In genomic region chr16:49821614-49822282, GRCh38 we compare ENCODE assay signal across 29 cellular contexts. TPM values are rescaled to one million over a fixed set of nuclear protein-coding genes. Genes with fewer than 3 reads are reported as not detected.
DNase-seq lines count a peak whose midpoint lies in the region; ATAC-seq, FAIRE-seq and TF ChIP-seq lines count a peak whose summit lies in the region.
"Had no signal": no experiment of that assay in that cellular context is flagged by ENCODE, and none has a peak within 500 bp of the region (broad histone marks: within the 10 kb centered on the region; RNA-seq: fewer than 3 reads in every experiment).

No MANE protein-coding gene starts in this region.

- ATAC-seq in GM23338, result peak; percentile 81
- ATAC-seq in psoas muscle, result no peak
- ATAC-seq: A549; activated T-helper 17 cell treated with anti-CD3 and anti-CD28 coated beads, Interleukin-2, amount 50 U/mL, for 72 hours; HepG2 had no signal

- no peaks in the 10 kb centered on the region for H3F3A ChIP-seq in GM23338 (replicated peaks; ENCODE audit: low read depth)

- H3K9me3 Mint-ChIP-seq in GM23338 (no peaks in the 10 kb centered on the region), Calu3 (ENCODE audit: low read depth, unreplicated experiment) (no peaks in the 10 kb centered on the region)
- H3K9me3 Mint-ChIP-seq: activated B cell treated with CpG ODN at 0.5 μM for 24 hours; activated T-helper 17 cell treated with anti-CD3 and anti-CD28 coated beads, Interleukin-2, amount 50 U/mL, for 72 hours had no signal

- H3K4me1 Mint-ChIP-seq in GM23338 (peaks cover 61% of the 10 kb centered on the region), Calu3 (ENCODE audit: low read depth, unreplicated experiment) (no peaks in the 10 kb centered on the region)
- H3K4me1 Mint-ChIP-seq: activated B cell treated with CpG ODN at 0.5 μM for 24 hours; activated T-helper 17 cell treated with anti-CD3 and anti-CD28 coated beads, Interleukin-2, amount 50 U/mL, for 72 hours had no signal

- peak overlapping the region; percentile 64; the same call in 1 of the 2 replicates for H3K4me2 ChIP-seq in GM23338
- H3K4me2 ChIP-seq: A549, hepatocyte had no signal

- H3K36me3 Mint-ChIP-seq in GM23338 (ENCODE audit: low read depth) (peaks cover 14% of the 10 kb centered on the region), Calu3 (ENCODE audit: insufficient read depth, unreplicated experiment) (no peaks in the 10 kb centered on the region)
- H3K36me3 Mint-ChIP-seq: activated naive CD8-positive, alpha-beta T cell had no signal

- H3K27me3 Mint-ChIP-seq in GM23338 (ENCODE audit: insufficient read depth, low read depth, poor library complexity) (peaks cover 10% of the 10 kb centered on the region), Calu3 (ENCODE audit: unreplicated experiment) (peaks cover 73% of the 10 kb centered on the region)
- H3K27me3 Mint-ChIP-seq: activated B cell treated with CpG ODN at 0.5 μM for 24 hours; activated naive CD8-positive, alpha-beta T cell had no signal

- no peak overlapping the region for H2AFZ ChIP-seq in GM23338
- H2AFZ ChIP-seq: hepatocyte had no signal

- H3K4me3 Mint-ChIP-seq in GM23338, result no peak overlapping the region; the same call in 2 of the 3 replicates
- no peak overlapping the region for H3K4me3 Mint-ChIP-seq in Calu3 (ENCODE audit: low read depth, unreplicated experiment)
- H3K4me3 Mint-ChIP-seq: activated B cell treated with CpG ODN at 0.5 μM for 24 hours; activated naive CD8-positive, alpha-beta T cell; activated T-helper 17 cell treated with anti-CD3 and anti-CD28 coated beads, Interleukin-2, amount 50 U/mL, for 72 hours had no signal

- H3K27ac Mint-ChIP-seq in GM23338 (peak overlapping the region; percentile 84; the same call in 1 of the 2 replicates), Calu3 (ENCODE audit: unreplicated experiment) (no peak overlapping the region)
- H3K27ac Mint-ChIP-seq: activated B cell treated with CpG ODN at 0.5 μM for 24 hours; activated naive CD8-positive, alpha-beta T cell; activated T-helper 17 cell treated with anti-CD3 and anti-CD28 coated beads, Interleukin-2, amount 50 U/mL, for 72 hours had no signal

- TF ChIP-seq CTCF in GM23338 (conservative IDR thresholded peaks at IDR 0.05; ENCODE audit: low read depth in 2 of 2), result no peak
- no peak for TF ChIP-seq CTCF in kidney (IDR thresholded peaks at IDR 0.05; ENCODE audit: borderline replicate concordance, extremely low read depth, insufficient read depth)
- TF ChIP-seq CTCF in psoas muscle (IDR thresholded peaks at IDR 0.05), result no peak
- TF ChIP-seq CTCF in Calu3 (IDR thresholded peaks at IDR 0.05; ENCODE audit: unreplicated experiment), result no peak

- no peaks in the 10 kb centered on the region for H3K27me3 ChIP-seq in GM23338 (ENCODE audit: insufficient read depth)
- H3K27me3 ChIP-seq in psoas muscle (ENCODE audit: insufficient read depth in 3 of 3, low read length in 2 of 3), result no peaks in the 10 kb centered on the region
- H3K27me3 ChIP-seq: ascending aorta, BE2C, hepatocyte had no signal

- WGBS in psoas muscle, 3 donors, result 57 to 69% (median 57%) methylated on average over 13 of the region's 13 CpGs

- no peaks in the 10 kb centered on the region for H3K9me3 ChIP-seq in kidney (ENCODE audit: control insufficient read depth in 1 of 2, low read length in 2 of 2)
- no peaks in the 10 kb centered on the region for H3K9me3 ChIP-seq in psoas muscle
- H3K9me3 ChIP-seq: A549, ascending aorta, BE2C had no signal

- no peaks in the 10 kb centered on the region for H3K9me2 ChIP-seq in GM23338 (ENCODE audit: insufficient read depth)

- no TSS peak for BruUV-seq in Calu3 (replicated peaks; lab: Mats Ljungman, UMichigan)

- intact Hi-C loops in kidney (cut with DNase I) (no loop called here), psoas muscle (cut with DNase I) (no loop called here), Calu3 (cut with micrococcal nuclease; ENCODE audit: unreplicated experiment) (no loop called here)

- H4K20me1 ChIP-seq in GM23338 (replicated peaks; ENCODE audit: insufficient read depth), result peaks cover 10% of the 10 kb centered on the region; the same call in 1 of the 2 replicates

- H3K79me2 ChIP-seq in GM23338 (replicated peaks; ENCODE audit: insufficient read depth), result peaks cover 59% of the 10 kb centered on the region

- no peak overlapping the region for H3K9ac ChIP-seq in kidney (ENCODE audit: low read length in 2 of 2)

- H3K4me1 ChIP-seq in GM23338 (ENCODE audit: insufficient read depth) (peaks cover 43% of the 10 kb centered on the region), kidney (ENCODE audit: control insufficient read depth in 1 of 2, insufficient read depth in 1 of 2, low read depth in 1 of 2, low read length in 2 of 2) (peaks cover 0 to 3% of the 10 kb centered on the region in 2 donors), psoas muscle (peaks cover 86% of the 10 kb centered on the region)
- H3K4me1 ChIP-seq: A549 had no signal

- H3K27ac ChIP-seq in GM23338 (ENCODE audit: low read depth) (0 out of 2 replicates have a peak overlapping the region, but pooled peaks have one; percentile 69), caudate nucleus (ENCODE audit: low read depth, low read length) (no peak overlapping the region), kidney (ENCODE audit: low read depth in 2 of 2, low read length in 2 of 2) (no peak overlapping the region), psoas muscle (peak overlapping the region; percentile 93)
- H3K27ac ChIP-seq: A549, ascending aorta, hepatocyte, skin epidermis had no signal

- DNase-seq in GM23338 (ENCODE audit: low spot score) (peak; percentile 29), caudate nucleus (lab: John Stamatoyannopoulos, UW) (peak in 37 of 61 donors; percentile 5 to 88 (median 37)), kidney (peak; percentile 37), psoas muscle (no peak), Calu3 (no peak), NCI-H2171 (lab: John Stamatoyannopoulos, UW) (no peak), NCI-H2081 treated with DMSO at 0.1 percent for 48 hours (lab: John Stamatoyannopoulos, UW) (no peak), cerebellar nuclear complex (lab: John Stamatoyannopoulos, UW) (no peak)
- DNase-seq: activated B cell treated with CpG ODN at 0.5 μM for 24 hours; activated CD8-positive, alpha-beta memory T cell treated with anti-CD3 and anti-CD28 coated beads, Interleukin-2, amount 50 U/mL, for 48 hours; BE2C; central memory CD4-positive, alpha-beta T cell; COR-L47; DMS79 treated with DMSO at 0.1 percent for 48 hours; NCI-H1048; NCI-H187 treated with DMSO at 0.1 percent for 48 hours; NCI-H345; NCI-H748 treated with DMSO at 0.1 percent for 48 hours; T-helper 9 cell; trophoblast cell had no signal

- CTCF ChIA-PET in Calu3 (lab: Charles Lee), result no interaction called here

- no peak overlapping the region for H3K4me3 ChIP-seq in GM23338
- no peak overlapping the region for H3K4me3 ChIP-seq in kidney (ENCODE audit: low read length in 2 of 2)
- H3K4me3 ChIP-seq in psoas muscle, result no peak overlapping the region
- H3K4me3 ChIP-seq: A549, ascending aorta, hepatocyte, skin epidermis had no signal

- no peak for FAIRE-seq in kidney (lab: Jason Lieb, UNC)
- FAIRE-seq: A549, HepG2, islet of Langerhans had no signal

- H3K36me3 ChIP-seq in GM23338 (ENCODE audit: insufficient read depth), result no peaks in the 10 kb centered on the region
- H3K36me3 ChIP-seq in kidney (ENCODE audit: control insufficient read depth in 1 of 2, insufficient read depth in 2 of 2, low read length in 2 of 2), result no peaks in the 10 kb centered on the region
- no peaks in the 10 kb centered on the region for H3K36me3 ChIP-seq in psoas muscle (ENCODE audit: insufficient read depth in 1 of 2, low read depth in 1 of 2)
- H3K36me3 ChIP-seq: ascending aorta, BE2C had no signal

TF ChIP-seq in GM23338, 12 proteins besides CTCF, POLR2A, EP300 and RAD21 (continues in another document):
- TF ChIP-seq ETS1 (IDR thresholded peaks at IDR 0.05) (no peak), POLR2AphosphoS5 (IDR thresholded peaks at IDR 0.05; ENCODE audit: low read depth) (no peak), REST (IDR thresholded peaks at IDR 0.05; ENCODE audit: unreplicated experiment) (no peak), ZNF331 (CRISPR knock-in tag; IDR thresholded peaks at IDR 0.05; ENCODE audit: low read depth) (no peak), JUNB (IDR thresholded peaks at IDR 0.05; ENCODE audit: unreplicated experiment) (no peak)

RNA-seq across cellular contexts. Expression of gene ZNF423, which starts 34.2 kb away (rescaled TPM):
- 39.6 and 41.8 TPM in 2 replicates for total RNA-seq in GM23338 (2014; rRNA removed; shearing (Covaris generic))
- polyA plus RNA-seq in GM23338 (2016; fragmentation: Nextera tagmentation; extraction: Ambion mirVana) (14.9 and 15.2 TPM in 2 replicates), kidney (ENCODE audit: insufficient read depth, low read depth, low replicate concordance) (2.0 TPM), psoas muscle (1 to 10 TPM; 2.3 to 5.4 (median 4.4) TPM)
- total RNA-seq in kidney (8.4 TPM), psoas muscle (10 to 100 TPM; 14.4 to 30.7 (median 20.6) TPM), Calu3 (2022) (not detected in 2 replicates)
- total RNA-seq: activated B cell treated with CpG ODN at 0.5 μM for 24 hours; activated T-helper 17 cell treated with anti-CD3 and anti-CD28 coated beads, Interleukin-2, amount 50 U/mL, for 72 hours; LHCN-M2 had no signal

Comparison
In these comparisons a context has a peak if more than half of its experiments do, and no peak if none do; other contexts are left out.
1. DNase-seq: peak in GM23338 (single experiment), caudate nucleus (37 of 61) and kidney (single experiment); none in psoas muscle (0 of 2), Calu3 (single experiment), NCI-H2171 (single experiment), NCI-H2081 treated with DMSO at 0.1 percent for 48 hours (single experiment) and cerebellar nuclear complex (0 of 2).
2. H3K27ac ChIP-seq: peak in GM23338 (single experiment) and psoas muscle (single experiment); none in caudate nucleus (single experiment) and kidney (0 of 2).